9 cellular contexts compared by ENCODE assay signal in the genomic region with DNA sequence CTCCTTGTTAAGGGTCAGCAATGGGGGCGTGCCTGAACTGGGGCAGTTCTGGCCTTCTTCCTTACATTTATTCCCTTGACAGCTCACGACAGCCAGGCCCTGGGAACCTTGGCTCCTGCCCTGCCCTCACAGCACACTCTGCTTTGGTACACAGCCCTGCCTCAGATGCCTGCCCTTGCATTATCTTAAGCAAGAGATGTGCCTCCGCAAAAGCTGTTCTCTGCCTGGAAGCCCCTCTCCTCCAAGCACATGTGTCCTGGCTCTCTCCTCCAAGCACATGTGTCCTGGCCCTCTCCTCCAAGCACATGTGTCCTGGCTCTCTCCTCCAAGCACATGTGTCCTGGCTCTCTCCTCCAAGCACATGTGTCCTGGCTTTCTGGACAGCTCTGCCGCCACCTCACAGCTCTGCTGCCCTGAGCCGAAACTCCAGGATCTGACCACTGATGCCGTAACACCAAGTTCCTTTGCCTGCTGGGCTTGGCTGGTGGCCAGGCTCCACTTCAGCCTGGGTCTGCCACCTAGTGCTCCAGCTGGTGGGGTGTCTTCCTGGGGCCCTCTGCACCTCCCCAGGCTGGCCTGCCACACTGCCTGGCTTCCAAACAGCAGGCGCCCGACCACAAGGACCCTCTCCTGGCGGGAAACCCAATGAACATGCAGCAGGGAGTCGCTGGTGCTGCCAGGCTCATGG. TPM values are rescaled to one million over a fixed set of nuclear protein-coding genes. Genes with fewer than 3 reads are reported as not detected.
DNase-seq lines count a peak whose midpoint lies in the region; ATAC-seq and TF ChIP-seq lines count a peak whose summit lies in the region.
"Had no signal": no experiment of that assay in that cellular context is flagged by ENCODE, and none has a peak within 500 bp of the region (broad histone marks: within the 10 kb centered on the region; RNA-seq: fewer than 3 reads in every experiment).

No MANE protein-coding gene starts in this region.

- intact Hi-C loops in left ventricle myocardium superior (cut with micrococcal nuclease) (no loop called here), thyroid gland (cut with DNase I) (no loop called here)

- H3K36me3 ChIP-seq in thyroid gland: no peaks in the 10 kb centered on the region

- 36 to 41% methylated on average over 7 to 8 of the region's 10 CpGs for WGBS in thyroid gland, 2 donors

- no peaks in the 10 kb centered on the region for H3K27me3 ChIP-seq in thyroid gland

- no peak for TF ChIP-seq POLR2A in thyroid gland (IDR thresholded peaks at IDR 0.05)

- ATAC-seq in left ventricle myocardium superior (peak; percentile 61), HG03378 (IDR thresholded peaks at IDR 0.05; ENCODE audit: unreplicated experiment) (no peak)

- DNase-seq in NCI-H510A treated with DMSO at 0.1 percent for 48 hours (lab: John Stamatoyannopoulos, UW) (peak; percentile 13), NCI-H510A (lab: John Stamatoyannopoulos, UW) (no peak), left ventricle myocardium superior (peak; percentile 73), thyroid gland (peak; percentile 89), medulla oblongata (ENCODE audit: extremely low spot score) (no peak), NOMO-1 treated with DMSO at 0.1 percent for 48 hours (lab: John Stamatoyannopoulos, UW; ENCODE audit: unreplicated experiment) (no peak)

- H3K27ac ChIP-seq in thyroid gland: no peak overlapping the region

- H3K9me3 ChIP-seq in thyroid gland: no peaks in the 10 kb centered on the region

- TF ChIP-seq CTCF in WI38 (IDR thresholded peaks at IDR 0.05; ENCODE audit: low read depth, low read length) (no peak), thyroid gland (IDR thresholded peaks at IDR 0.05) (no peak)

- H3K4me1 ChIP-seq in thyroid gland: peaks cover 12 to 29% of the 10 kb centered on the region in 2 donors

- peak overlapping the region; percentile 47; the same call in 1 of the 2 replicates for H3K4me3 ChIP-seq in WI38 (ENCODE audit: low read depth, low read length)
- no peak overlapping the region for H3K4me3 ChIP-seq in thyroid gland (replicated peaks in 1 of 3)
- H3K4me3 ChIP-seq: GM12878 had no signal

RNA-seq across cellular contexts. Expression of a gene that starts 53.1 kb away (rescaled TPM):
- total RNA-seq in left ventricle myocardium superior: 0.64 TPM
- total RNA-seq in thyroid gland: 1 to 10 TPM in 2 of 4 donors, under 1 TPM in 2; 0.78 to 3.5 (median 0.95) TPM
- total RNA-seq: GM12878 had no signal

Comparison
In these comparisons a context has a peak if more than half of its experiments do, and no peak if none do; other contexts are left out.
1. DNase-seq: peak in NCI-H510A treated with DMSO at 0.1 percent for 48 hours (single experiment), left ventricle myocardium superior (single experiment) and thyroid gland (2 of 2); none in NCI-H510A (single experiment), medulla oblongata (single experiment) and NOMO-1 treated with DMSO at 0.1 percent for 48 hours (single experiment).